Comparison of ENCODE assay signal across 2 cellular contexts in the genomic region with DNA sequence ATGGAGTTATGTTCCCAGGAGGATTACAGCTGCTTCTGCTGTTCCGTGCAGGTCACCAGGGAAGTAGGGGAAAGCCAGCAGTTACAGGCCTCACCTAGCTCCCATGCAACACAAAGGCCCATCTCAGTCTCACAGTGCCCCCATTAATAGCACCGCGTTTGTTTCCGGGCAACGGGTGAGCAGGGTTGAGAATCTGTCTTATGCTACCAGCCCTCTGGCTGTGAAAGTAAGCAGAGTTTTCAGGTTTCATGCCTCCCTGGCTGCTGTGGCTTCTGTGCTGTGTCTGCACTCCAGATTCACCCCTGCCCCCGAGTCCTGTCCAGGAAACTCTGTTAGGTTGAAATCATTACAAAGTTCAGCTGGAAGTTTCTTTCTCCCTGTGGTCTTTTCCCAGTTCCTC.
TF ChIP-seq lines count a peak whose summit lies in the region.

No MANE protein-coding gene starts in this region.

TF ChIP-seq in GM23338, 12 proteins besides CTCF, POLR2A, EP300 and RAD21 (continued from another document):
- TF ChIP-seq, protein P1, sequence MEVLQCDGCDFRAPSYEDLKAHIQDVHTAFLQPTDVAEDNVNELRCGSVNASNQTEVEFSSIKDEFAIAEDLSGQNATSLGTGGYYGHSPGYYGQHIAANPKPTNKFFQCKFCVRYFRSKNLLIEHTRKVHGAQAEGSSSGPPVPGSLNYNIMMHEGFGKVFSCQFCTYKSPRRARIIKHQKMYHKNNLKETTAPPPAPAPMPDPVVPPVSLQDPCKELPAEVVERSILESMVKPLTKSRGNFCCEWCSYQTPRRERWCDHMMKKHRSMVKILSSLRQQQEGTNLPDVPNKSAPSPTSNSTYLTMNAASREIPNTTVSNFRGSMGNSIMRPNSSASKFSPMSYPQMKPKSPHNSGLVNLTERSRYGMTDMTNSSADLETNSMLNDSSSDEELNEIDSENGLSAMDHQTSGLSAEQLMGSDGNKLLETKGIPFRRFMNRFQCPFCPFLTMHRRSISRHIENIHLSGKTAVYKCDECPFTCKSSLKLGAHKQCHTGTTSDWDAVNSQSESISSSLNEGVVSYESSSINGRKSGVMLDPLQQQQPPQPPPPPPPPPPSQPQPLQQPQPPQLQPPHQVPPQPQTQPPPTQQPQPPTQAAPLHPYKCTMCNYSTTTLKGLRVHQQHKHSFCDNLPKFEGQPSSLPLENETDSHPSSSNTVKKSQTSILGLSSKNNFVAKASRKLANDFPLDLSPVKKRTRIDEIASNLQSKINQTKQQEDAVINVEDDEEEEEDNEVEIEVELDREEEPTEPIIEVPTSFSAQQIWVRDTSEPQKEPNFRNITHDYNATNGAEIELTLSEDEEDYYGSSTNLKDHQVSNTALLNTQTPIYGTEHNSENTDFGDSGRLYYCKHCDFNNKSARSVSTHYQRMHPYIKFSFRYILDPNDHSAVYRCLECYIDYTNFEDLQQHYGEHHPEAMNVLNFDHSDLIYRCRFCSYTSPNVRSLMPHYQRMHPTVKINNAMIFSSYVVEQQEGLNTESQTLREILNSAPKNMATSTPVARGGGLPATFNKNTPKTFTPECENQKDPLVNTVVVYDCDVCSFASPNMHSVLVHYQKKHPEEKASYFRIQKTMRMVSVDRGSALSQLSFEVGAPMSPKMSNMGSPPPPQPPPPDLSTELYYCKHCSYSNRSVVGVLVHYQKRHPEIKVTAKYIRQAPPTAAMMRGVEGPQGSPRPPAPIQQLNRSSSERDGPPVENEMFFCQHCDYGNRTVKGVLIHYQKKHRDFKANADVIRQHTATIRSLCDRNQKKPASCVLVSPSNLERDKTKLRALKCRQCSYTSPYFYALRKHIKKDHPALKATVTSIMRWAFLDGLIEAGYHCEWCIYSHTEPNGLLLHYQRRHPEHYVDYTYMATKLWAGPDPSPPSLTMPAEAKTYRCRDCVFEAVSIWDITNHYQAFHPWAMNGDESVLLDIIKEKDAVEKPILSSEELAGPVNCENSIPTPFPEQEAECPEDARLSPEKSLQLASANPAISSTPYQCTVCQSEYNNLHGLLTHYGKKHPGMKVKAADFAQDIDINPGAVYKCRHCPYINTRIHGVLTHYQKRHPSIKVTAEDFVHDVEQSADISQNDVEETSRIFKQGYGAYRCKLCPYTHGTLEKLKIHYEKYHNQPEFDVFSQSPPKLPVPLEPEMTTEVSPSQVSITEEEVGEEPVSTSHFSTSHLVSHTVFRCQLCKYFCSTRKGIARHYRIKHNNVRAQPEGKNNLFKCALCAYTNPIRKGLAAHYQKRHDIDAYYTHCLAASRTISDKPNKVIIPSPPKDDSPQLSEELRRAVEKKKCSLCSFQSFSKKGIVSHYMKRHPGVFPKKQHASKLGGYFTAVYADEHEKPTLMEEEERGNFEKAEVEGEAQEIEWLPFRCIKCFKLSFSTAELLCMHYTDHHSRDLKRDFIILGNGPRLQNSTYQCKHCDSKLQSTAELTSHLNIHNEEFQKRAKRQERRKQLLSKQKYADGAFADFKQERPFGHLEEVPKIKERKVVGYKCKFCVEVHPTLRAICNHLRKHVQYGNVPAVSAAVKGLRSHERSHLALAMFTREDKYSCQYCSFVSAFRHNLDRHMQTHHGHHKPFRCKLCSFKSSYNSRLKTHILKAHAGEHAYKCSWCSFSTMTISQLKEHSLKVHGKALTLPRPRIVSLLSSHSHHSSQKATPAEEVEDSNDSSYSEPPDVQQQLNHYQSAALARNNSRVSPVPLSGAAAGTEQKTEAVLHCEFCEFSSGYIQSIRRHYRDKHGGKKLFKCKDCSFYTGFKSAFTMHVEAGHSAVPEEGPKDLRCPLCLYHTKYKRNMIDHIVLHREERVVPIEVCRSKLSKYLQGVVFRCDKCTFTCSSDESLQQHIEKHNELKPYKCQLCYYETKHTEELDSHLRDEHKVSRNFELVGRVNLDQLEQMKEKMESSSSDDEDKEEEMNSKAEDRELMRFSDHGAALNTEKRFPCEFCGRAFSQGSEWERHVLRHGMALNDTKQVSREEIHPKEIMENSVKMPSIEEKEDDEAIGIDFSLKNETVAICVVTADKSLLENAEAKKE (CRISPR knock-in tag; IDR thresholded peaks at IDR 0.05), result no peak
- TF ChIP-seq ZNF331 (CRISPR knock-in tag; IDR thresholded peaks at IDR 0.05; ENCODE audit: low read depth), result no peak
- no peak for TF ChIP-seq CREB1 (CRISPR knock-in tag; IDR thresholded peaks at IDR 0.05; ENCODE audit: low read depth)
- no peak for TF ChIP-seq EZH2 (IDR thresholded peaks at IDR 0.05; ENCODE audit: low read depth, unreplicated experiment)
- TF ChIP-seq, protein P2, sequence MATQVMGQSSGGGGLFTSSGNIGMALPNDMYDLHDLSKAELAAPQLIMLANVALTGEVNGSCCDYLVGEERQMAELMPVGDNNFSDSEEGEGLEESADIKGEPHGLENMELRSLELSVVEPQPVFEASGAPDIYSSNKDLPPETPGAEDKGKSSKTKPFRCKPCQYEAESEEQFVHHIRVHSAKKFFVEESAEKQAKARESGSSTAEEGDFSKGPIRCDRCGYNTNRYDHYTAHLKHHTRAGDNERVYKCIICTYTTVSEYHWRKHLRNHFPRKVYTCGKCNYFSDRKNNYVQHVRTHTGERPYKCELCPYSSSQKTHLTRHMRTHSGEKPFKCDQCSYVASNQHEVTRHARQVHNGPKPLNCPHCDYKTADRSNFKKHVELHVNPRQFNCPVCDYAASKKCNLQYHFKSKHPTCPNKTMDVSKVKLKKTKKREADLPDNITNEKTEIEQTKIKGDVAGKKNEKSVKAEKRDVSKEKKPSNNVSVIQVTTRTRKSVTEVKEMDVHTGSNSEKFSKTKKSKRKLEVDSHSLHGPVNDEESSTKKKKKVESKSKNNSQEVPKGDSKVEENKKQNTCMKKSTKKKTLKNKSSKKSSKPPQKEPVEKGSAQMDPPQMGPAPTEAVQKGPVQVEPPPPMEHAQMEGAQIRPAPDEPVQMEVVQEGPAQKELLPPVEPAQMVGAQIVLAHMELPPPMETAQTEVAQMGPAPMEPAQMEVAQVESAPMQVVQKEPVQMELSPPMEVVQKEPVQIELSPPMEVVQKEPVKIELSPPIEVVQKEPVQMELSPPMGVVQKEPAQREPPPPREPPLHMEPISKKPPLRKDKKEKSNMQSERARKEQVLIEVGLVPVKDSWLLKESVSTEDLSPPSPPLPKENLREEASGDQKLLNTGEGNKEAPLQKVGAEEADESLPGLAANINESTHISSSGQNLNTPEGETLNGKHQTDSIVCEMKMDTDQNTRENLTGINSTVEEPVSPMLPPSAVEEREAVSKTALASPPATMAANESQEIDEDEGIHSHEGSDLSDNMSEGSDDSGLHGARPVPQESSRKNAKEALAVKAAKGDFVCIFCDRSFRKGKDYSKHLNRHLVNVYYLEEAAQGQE (IDR thresholded peaks at IDR 0.05; ENCODE audit: unreplicated experiment), result no peak
- no peak for TF ChIP-seq EZH2phosphoT487 (IDR thresholded peaks at IDR 0.05; ENCODE audit: unreplicated experiment)
- no peak for TF ChIP-seq POLR2AphosphoS5 (IDR thresholded peaks at IDR 0.05; ENCODE audit: low read depth)
- no peak for TF ChIP-seq NANOG (IDR thresholded peaks at IDR 0.05; ENCODE audit: borderline replicate concordance)
- no peak for TF ChIP-seq ZNF114 (CRISPR knock-in tag; IDR thresholded peaks at IDR 0.05)

TF ChIP-seq in WTC11, 78 proteins besides CTCF, POLR2A, EP300 and RAD21 (continued from another document):
- TF ChIP-seq, protein P3, sequence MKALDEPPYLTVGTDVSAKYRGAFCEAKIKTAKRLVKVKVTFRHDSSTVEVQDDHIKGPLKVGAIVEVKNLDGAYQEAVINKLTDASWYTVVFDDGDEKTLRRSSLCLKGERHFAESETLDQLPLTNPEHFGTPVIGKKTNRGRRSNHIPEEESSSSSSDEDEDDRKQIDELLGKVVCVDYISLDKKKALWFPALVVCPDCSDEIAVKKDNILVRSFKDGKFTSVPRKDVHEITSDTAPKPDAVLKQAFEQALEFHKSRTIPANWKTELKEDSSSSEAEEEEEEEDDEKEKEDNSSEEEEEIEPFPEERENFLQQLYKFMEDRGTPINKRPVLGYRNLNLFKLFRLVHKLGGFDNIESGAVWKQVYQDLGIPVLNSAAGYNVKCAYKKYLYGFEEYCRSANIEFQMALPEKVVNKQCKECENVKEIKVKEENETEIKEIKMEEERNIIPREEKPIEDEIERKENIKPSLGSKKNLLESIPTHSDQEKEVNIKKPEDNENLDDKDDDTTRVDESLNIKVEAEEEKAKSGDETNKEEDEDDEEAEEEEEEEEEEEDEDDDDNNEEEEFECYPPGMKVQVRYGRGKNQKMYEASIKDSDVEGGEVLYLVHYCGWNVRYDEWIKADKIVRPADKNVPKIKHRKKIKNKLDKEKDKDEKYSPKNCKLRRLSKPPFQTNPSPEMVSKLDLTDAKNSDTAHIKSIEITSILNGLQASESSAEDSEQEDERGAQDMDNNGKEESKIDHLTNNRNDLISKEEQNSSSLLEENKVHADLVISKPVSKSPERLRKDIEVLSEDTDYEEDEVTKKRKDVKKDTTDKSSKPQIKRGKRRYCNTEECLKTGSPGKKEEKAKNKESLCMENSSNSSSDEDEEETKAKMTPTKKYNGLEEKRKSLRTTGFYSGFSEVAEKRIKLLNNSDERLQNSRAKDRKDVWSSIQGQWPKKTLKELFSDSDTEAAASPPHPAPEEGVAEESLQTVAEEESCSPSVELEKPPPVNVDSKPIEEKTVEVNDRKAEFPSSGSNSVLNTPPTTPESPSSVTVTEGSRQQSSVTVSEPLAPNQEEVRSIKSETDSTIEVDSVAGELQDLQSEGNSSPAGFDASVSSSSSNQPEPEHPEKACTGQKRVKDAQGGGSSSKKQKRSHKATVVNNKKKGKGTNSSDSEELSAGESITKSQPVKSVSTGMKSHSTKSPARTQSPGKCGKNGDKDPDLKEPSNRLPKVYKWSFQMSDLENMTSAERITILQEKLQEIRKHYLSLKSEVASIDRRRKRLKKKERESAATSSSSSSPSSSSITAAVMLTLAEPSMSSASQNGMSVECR (CRISPR knock-in tag; IDR thresholded peaks at IDR 0.05; ENCODE audit: borderline replicate concordance), result no peak
- no peak for TF ChIP-seq RORB (CRISPR knock-in tag; IDR thresholded peaks at IDR 0.05)
- TF ChIP-seq SMAD4 (CRISPR knock-in tag; IDR thresholded peaks at IDR 0.05), result no peak
- TF ChIP-seq ZNF396 (CRISPR knock-in tag; IDR thresholded peaks at IDR 0.05; ENCODE audit: borderline replicate concordance), result no peak
- TF ChIP-seq EMX1 (CRISPR knock-in tag; IDR thresholded peaks at IDR 0.05), result no peak
- TF ChIP-seq GRHL2 (CRISPR knock-in tag; IDR thresholded peaks at IDR 0.05; ENCODE audit: insufficient replicate concordance, severe bottlenecking), result no peak
- TF ChIP-seq NFYB (CRISPR knock-in tag; conservative IDR thresholded peaks at IDR 0.05; ENCODE audit: low read depth), result no peak
- TF ChIP-seq HMGA2 (CRISPR knock-in tag; IDR thresholded peaks at IDR 0.05), result no peak
- TF ChIP-seq, protein P4, sequence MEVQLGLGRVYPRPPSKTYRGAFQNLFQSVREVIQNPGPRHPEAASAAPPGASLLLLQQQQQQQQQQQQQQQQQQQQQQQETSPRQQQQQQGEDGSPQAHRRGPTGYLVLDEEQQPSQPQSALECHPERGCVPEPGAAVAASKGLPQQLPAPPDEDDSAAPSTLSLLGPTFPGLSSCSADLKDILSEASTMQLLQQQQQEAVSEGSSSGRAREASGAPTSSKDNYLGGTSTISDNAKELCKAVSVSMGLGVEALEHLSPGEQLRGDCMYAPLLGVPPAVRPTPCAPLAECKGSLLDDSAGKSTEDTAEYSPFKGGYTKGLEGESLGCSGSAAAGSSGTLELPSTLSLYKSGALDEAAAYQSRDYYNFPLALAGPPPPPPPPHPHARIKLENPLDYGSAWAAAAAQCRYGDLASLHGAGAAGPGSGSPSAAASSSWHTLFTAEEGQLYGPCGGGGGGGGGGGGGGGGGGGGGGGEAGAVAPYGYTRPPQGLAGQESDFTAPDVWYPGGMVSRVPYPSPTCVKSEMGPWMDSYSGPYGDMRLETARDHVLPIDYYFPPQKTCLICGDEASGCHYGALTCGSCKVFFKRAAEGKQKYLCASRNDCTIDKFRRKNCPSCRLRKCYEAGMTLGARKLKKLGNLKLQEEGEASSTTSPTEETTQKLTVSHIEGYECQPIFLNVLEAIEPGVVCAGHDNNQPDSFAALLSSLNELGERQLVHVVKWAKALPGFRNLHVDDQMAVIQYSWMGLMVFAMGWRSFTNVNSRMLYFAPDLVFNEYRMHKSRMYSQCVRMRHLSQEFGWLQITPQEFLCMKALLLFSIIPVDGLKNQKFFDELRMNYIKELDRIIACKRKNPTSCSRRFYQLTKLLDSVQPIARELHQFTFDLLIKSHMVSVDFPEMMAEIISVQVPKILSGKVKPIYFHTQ (CRISPR knock-in tag; IDR thresholded peaks at IDR 0.05), result no peak
- no peak for TF ChIP-seq ETV6 (CRISPR knock-in tag; IDR thresholded peaks at IDR 0.05)
- TF ChIP-seq, protein P5, sequence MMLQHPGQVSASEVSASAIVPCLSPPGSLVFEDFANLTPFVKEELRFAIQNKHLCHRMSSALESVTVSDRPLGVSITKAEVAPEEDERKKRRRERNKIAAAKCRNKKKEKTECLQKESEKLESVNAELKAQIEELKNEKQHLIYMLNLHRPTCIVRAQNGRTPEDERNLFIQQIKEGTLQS (CRISPR knock-in tag; conservative IDR thresholded peaks at IDR 0.05), result no peak
- no peak for TF ChIP-seq NR2C2 (CRISPR knock-in tag; IDR thresholded peaks at IDR 0.05)
- TF ChIP-seq, protein P6, sequence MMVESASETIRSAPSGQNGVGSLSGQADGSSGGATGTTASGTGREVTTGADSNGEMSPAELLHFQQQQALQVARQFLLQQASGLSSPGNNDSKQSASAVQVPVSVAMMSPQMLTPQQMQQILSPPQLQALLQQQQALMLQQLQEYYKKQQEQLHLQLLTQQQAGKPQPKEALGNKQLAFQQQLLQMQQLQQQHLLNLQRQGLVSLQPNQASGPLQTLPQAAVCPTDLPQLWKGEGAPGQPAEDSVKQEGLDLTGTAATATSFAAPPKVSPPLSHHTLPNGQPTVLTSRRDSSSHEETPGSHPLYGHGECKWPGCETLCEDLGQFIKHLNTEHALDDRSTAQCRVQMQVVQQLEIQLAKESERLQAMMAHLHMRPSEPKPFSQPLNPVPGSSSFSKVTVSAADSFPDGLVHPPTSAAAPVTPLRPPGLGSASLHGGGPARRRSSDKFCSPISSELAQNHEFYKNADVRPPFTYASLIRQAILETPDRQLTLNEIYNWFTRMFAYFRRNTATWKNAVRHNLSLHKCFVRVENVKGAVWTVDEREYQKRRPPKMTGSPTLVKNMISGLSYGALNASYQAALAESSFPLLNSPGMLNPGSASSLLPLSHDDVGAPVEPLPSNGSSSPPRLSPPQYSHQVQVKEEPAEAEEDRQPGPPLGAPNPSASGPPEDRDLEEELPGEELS (CRISPR knock-in tag; IDR thresholded peaks at IDR 0.05), result no peak
